Comparison of ENCODE assay signal across 8 cellular contexts in genomic region chr6:36962874-36963273, GRCh38. TPM values are rescaled to one million over a fixed set of nuclear protein-coding genes. Genes with fewer than 3 reads are reported as not detected.
DNase-seq lines count a peak whose midpoint lies in the region; FAIRE-seq and TF ChIP-seq lines count a peak whose summit lies in the region.

No MANE protein-coding gene starts in this region.

- CTCF ChIA-PET in A673 (lab: Charles Lee): no interaction called here

- H3K4me3 ChIP-seq in A673 (ENCODE audit: low read depth, low read length, poor library complexity, severe bottlenecking): no peak overlapping the region
- H3K4me3 ChIP-seq in prostate gland: no peak overlapping the region

- FAIRE-seq in H54 (lab: Jason Lieb, UNC) (no peak), urothelium cell line (lab: Jason Lieb, UNC) (no peak)

- no peaks in the 10 kb centered on the region for H3K9me3 Mint-ChIP-seq in T-helper 2 cell treated with Interferon-gamma antibody and Interleukin-4, amounts not matched to agents 5 μg/mL and 100 μg/mL, for 36 hours

- H3K36me3 ChIP-seq in A673 (ENCODE audit: insufficient read depth, low read length, poor library complexity, severe bottlenecking): peaks cover 10% of the 10 kb centered on the region
- H3K36me3 ChIP-seq in prostate gland: peaks cover 0 to 2% of the 10 kb centered on the region in 2 donors

- WGBS in prostate gland: 68% methylated on average over 12 of the region's 12 CpGs

- H3K4me3 Mint-ChIP-seq in T-helper 2 cell treated with Interferon-gamma antibody and Interleukin-4, amounts not matched to agents 5 μg/mL and 100 μg/mL, for 36 hours: no peak overlapping the region

- POLR2A ChIA-PET in A673 (lab: Charles Lee; ENCODE audit: low non-redundant PET): no interaction called here

- no TSS peak for BruUV-seq in A673 (replicated peaks; lab: Mats Ljungman, UMichigan)

- intact Hi-C loops in A673 (cut with micrococcal nuclease; ENCODE audit: unreplicated experiment) (no loop called here), prostate gland (cut with DNase I) (no loop called here)

- TF ChIP-seq POLR2A in H54 (IDR thresholded peaks at IDR 0.05; ENCODE audit: low read depth, low read length) (no peak), prostate gland (IDR thresholded peaks at IDR 0.05) (no peak)

- TF ChIP-seq CTCF in A673 (conservative IDR thresholded peaks at IDR 0.05; ENCODE audit: low read depth, low read length) (no peak), prostate gland (IDR thresholded peaks at IDR 0.05) (no peak)

- DNase-seq in A673 (ENCODE audit: low spot score) (peak; percentile 68), H54 (ENCODE audit: insufficient read length, low spot score) (peak; percentile 70), amniotic epithelial cell (ENCODE audit: low read depth) (peak; percentile 62), iPS-NIHi11 (ENCODE audit: low spot score) (peak; percentile 93), urothelium cell line (ENCODE audit: low spot score) (no peak), prostate gland (ENCODE audit: low spot score) (no peak)
- DNase-seq in T-helper 2 cell treated with Interferon-gamma antibody and Interleukin-4, amounts not matched to agents 5 μg/mL and 100 μg/mL, for 36 hours (ENCODE audit: low spot score): peak; percentile 58
- DNase-seq in stimulated activated CD4-positive, alpha-beta T cell treated with anti-CD3 and anti-CD28 coated beads, Interleukin-4, amount 100 ng/mL, for 1 hour: peak; percentile 71

- H3K27me3 Mint-ChIP-seq in T-helper 2 cell treated with Interferon-gamma antibody and Interleukin-4, amounts not matched to agents 5 μg/mL and 100 μg/mL, for 36 hours (ENCODE audit: low read depth): no peaks in the 10 kb centered on the region

- H3K27ac ChIP-seq in A673 (ENCODE audit: low read depth, low read length, poor library complexity, severe bottlenecking) (no peak overlapping the region), prostate gland (no peak overlapping the region)

- no peaks in the 10 kb centered on the region for H3K4me1 ChIP-seq in A673 (ENCODE audit: insufficient read depth, low read length, poor library complexity, severe bottlenecking)
- H3K4me1 ChIP-seq in prostate gland (replicated peaks): no peaks in the 10 kb centered on the region

- H3K36me3 Mint-ChIP-seq in T-helper 2 cell treated with Interferon-gamma antibody and Interleukin-4, amounts not matched to agents 5 μg/mL and 100 μg/mL, for 36 hours (ENCODE audit: low read depth): peaks cover 6% of the 10 kb centered on the region

- no peak overlapping the region for H3K27ac Mint-ChIP-seq in T-helper 2 cell treated with Interferon-gamma antibody and Interleukin-4, amounts not matched to agents 5 μg/mL and 100 μg/mL, for 36 hours

- peaks cover 27% of the 10 kb centered on the region for H3K4me1 Mint-ChIP-seq in T-helper 2 cell treated with Interferon-gamma antibody and Interleukin-4, amounts not matched to agents 5 μg/mL and 100 μg/mL, for 36 hours (ENCODE audit: low read depth)

- H3K9me3 ChIP-seq in A673 (ENCODE audit: low read depth, low read length, poor library complexity, severe bottlenecking) (no peaks in the 10 kb centered on the region), prostate gland (no peaks in the 10 kb centered on the region)

- H3K27me3 ChIP-seq in A673 (replicated peaks; ENCODE audit: insufficient read depth, low read depth, low read length, poor library complexity) (no peaks in the 10 kb centered on the region), prostate gland (replicated peaks; ENCODE audit: insufficient read depth) (no peaks in the 10 kb centered on the region)

RNA-seq across cellular contexts. Expression of gene PI16, which starts 8.3 kb away (rescaled TPM):
- total RNA-seq in A673 (2021): not detected in 2 replicates
- total RNA-seq in prostate gland: 10 to 100 TPM in 1 of 2 donors, 1 to 10 TPM in 1; 7.9 to 18.0 TPM

RNA-seq across cellular contexts. Expression of gene MTCH1, which starts 23.1 kb away (rescaled TPM):
- total RNA-seq in A673 (2021) (219 and 242 TPM in 2 replicates), prostate gland (100 to 1,000 TPM; 269 to 367 TPM)

RNA-seq across cellular contexts. Expression of gene FGD2, which starts 42.6 kb away (rescaled TPM):
- total RNA-seq in A673 (2021): not detected in 2 replicates
- total RNA-seq in prostate gland: 10 to 100 TPM in 1 of 2 donors, 1 to 10 TPM in 1; 3.4 to 17.9 TPM

Comparison
In these comparisons a context has a peak if more than half of its experiments do, and no peak if none do; other contexts are left out.
1. DNase-seq: peak in A673 (single experiment), H54 (single experiment), T-helper 2 cell treated with Interferon-gamma antibody and Interleukin-4, amounts not matched to agents 5 μg/mL and 100 μg/mL, for 36 hours (single experiment), amniotic epithelial cell (single experiment), iPS-NIHi11 (single experiment) and stimulated activated CD4-positive, alpha-beta T cell treated with anti-CD3 and anti-CD28 coated beads, Interleukin-4, amount 100 ng/mL, for 1 hour (single experiment); none in urothelium cell line (single experiment) and prostate gland (single experiment).